In the genomic region with DNA sequence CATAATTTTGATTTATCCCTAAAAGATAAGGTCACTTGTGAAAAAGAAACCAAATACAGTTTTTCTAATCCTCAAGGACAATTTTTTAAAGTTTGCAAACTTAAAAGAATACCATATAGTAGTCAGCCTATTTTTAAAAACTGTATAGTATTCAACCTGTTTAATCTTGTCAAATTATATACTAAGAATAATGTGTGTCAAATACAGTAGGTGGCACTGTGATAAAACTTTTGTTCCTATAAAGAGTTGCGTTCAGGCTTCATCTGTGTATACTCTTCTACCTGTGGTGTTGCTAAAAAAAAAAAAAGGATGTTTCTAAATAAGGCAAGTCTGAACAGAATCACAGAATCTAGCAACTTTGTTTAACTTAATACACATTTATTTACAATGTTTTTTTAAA, we compare ENCODE assay signal across 9 cellular contexts.
DNase-seq lines count a peak whose midpoint lies in the region; ATAC-seq and TF ChIP-seq lines count a peak whose summit lies in the region.
"Had no signal": no experiment of that assay in that cellular context is flagged by ENCODE, and none has a peak within 500 bp of the region (broad histone marks: within the 10 kb centered on the region; RNA-seq: fewer than 3 reads in every experiment).

No MANE protein-coding gene starts in this region.

- no peaks in the 10 kb centered on the region for H3K9me3 Mint-ChIP-seq in endothelial cell (ENCODE audit: unreplicated experiment)

- no peak overlapping the region for H3K4me3 ChIP-seq in heart right ventricle
- no peak overlapping the region for H3K4me3 ChIP-seq in OCI-LY3 (ENCODE audit: low read length)
- H3K4me3 ChIP-seq in fibroblast of mammary gland (ENCODE audit: control insufficient read depth, low read depth, low read length), result no peak overlapping the region

- H2AFZ ChIP-seq in OCI-LY3 (ENCODE audit: low read depth, low read length), result no peak overlapping the region

- TF ChIP-seq CTCF in heart right ventricle (IDR thresholded peaks at IDR 0.05) (peak in 6 of 9 donors; percentile 15 to 46 (median 40)), OCI-LY3 (IDR thresholded peaks at IDR 0.05; ENCODE audit: low read depth, low read length) (peak; percentile 53), fibroblast of mammary gland (conservative IDR thresholded peaks at IDR 0.05; ENCODE audit: control insufficient read depth, insufficient read depth, low read depth, low read length) (peak; percentile 13), endothelial cell (IDR thresholded peaks at IDR 0.05; ENCODE audit: unreplicated experiment) (no peak)

- no peak overlapping the region for H3K4me3 Mint-ChIP-seq in endothelial cell (ENCODE audit: unreplicated experiment)
- H3K4me3 Mint-ChIP-seq: activated naive CD8-positive, alpha-beta T cell had no signal

- no peak overlapping the region for H3K4me2 ChIP-seq in OCI-LY3 (ENCODE audit: low read length)

- no peaks in the 10 kb centered on the region for H3K36me3 Mint-ChIP-seq in endothelial cell (ENCODE audit: low read depth, unreplicated experiment)

- H3K27ac ChIP-seq in heart right ventricle (no peak overlapping the region), OCI-LY3 (ENCODE audit: low read length) (no peak overlapping the region)

- intact Hi-C loops in heart right ventricle (cut with DNase I), result loop anchor here in 9 of 10 donors (1.0 to 10.0 kb wide), 6 partner anchors 127 to 140 kb away; partner anchors contain the start of gene EDAR (in 6 of the 9)
- intact Hi-C loops in left cardiac atrium (cut with DNase I), result loop anchor here in 1 of 2 donors (2.0 to 10.0 kb wide), 2 partner anchors 134 to 660 kb away; partner anchors contain the start of gene EDAR

- H3K4me1 Mint-ChIP-seq in endothelial cell (ENCODE audit: unreplicated experiment), result no peaks in the 10 kb centered on the region

- H3K27ac Mint-ChIP-seq in endothelial cell (ENCODE audit: unreplicated experiment), result no peak overlapping the region
- H3K27ac Mint-ChIP-seq: activated naive CD8-positive, alpha-beta T cell had no signal

- H3K36me3 ChIP-seq in heart right ventricle (peaks cover 0 to 8% (median 0%) of the 10 kb centered on the region in 9 donors), OCI-LY3 (replicated peaks; ENCODE audit: low read depth, low read length) (peaks cover 23% of the 10 kb centered on the region)

- WGBS in heart right ventricle, 2 donors, result 36 to 46% methylated on average over 1 of the region's 1 CpG

- no peaks in the 10 kb centered on the region for H4K20me1 ChIP-seq in OCI-LY3 (ENCODE audit: insufficient read depth, low read length)

- no peaks in the 10 kb centered on the region for H3K27me3 ChIP-seq in heart right ventricle
- H3K27me3 ChIP-seq in OCI-LY3 (ENCODE audit: low read depth, low read length), result no peaks in the 10 kb centered on the region

- ATAC-seq in heart right ventricle, result peak in 3 of 8 donors; percentile 55 to 67 (median 55)
- ATAC-seq in left cardiac atrium, result no peak

- H3K27me3 Mint-ChIP-seq in endothelial cell (ENCODE audit: unreplicated experiment), result no peaks in the 10 kb centered on the region
- H3K27me3 Mint-ChIP-seq: activated naive CD8-positive, alpha-beta T cell had no signal

- no peaks in the 10 kb centered on the region for H3K79me2 ChIP-seq in OCI-LY3 (ENCODE audit: low read length)

- no peak overlapping the region for H3K9ac ChIP-seq in OCI-LY3 (ENCODE audit: low read length)

- H3K9me3 ChIP-seq in heart right ventricle (peaks cover 0 to 8% (median 0%) of the 10 kb centered on the region in 11 donors), OCI-LY3 (ENCODE audit: insufficient read depth, low read length) (no peaks in the 10 kb centered on the region)

- H3K4me1 ChIP-seq in heart right ventricle (no peaks in the 10 kb centered on the region), OCI-LY3 (ENCODE audit: low read length) (peaks cover 7% of the 10 kb centered on the region)

- no peak for DNase-seq in heart right ventricle
- DNase-seq in left cardiac atrium, result no peak
- peak; percentile 7 for DNase-seq in fibroblast of mammary gland (ENCODE audit: low read depth)
- no peak for DNase-seq in effector CD8-positive, alpha-beta T cell (lab: John Stamatoyannopoulos, UW)
- DNase-seq in KG1 (lab: John Stamatoyannopoulos, UW), result no peak
- DNase-seq in activated CD4-positive, CD25-positive, alpha-beta regulatory T cell treated with anti-CD3 and anti-CD28 coated beads, Interleukin-2, amount 50 U/mL, for 72 hours, result no peak
- no peak for DNase-seq in endothelial cell (ENCODE audit: low spot score)
